15 cellular contexts compared by ENCODE assay signal in genomic region chrX:69031181-69031580, GRCh38.
DNase-seq lines count a peak whose midpoint lies in the region; ATAC-seq and TF ChIP-seq lines count a peak whose summit lies in the region.
"Had no signal": no experiment of that assay in that cellular context is flagged by ENCODE, and none has a peak within 500 bp of the region (broad histone marks: within the 10 kb centered on the region; RNA-seq: fewer than 3 reads in every experiment).

No MANE protein-coding gene starts in this region.

- H3K4me2 ChIP-seq in mesenchymal stem cell (ENCODE audit: low read length, poor library complexity, severe bottlenecking), result no peak overlapping the region

- H3K27me3 Mint-ChIP-seq in activated T-cell treated with anti-CD3 and anti-CD28 coated beads, Interleukin-2, amount 50 U/mL, for 72 hours (ENCODE audit: low read depth), result peaks cover 21% of the 10 kb centered on the region
- H3K27me3 Mint-ChIP-seq in stimulated activated memory B cell treated with anti-CD40 and anti-IgM and Interleukin-4, amounts not matched to agents 10 μg/mL and 1 μg/mL and 100 μg/mL, for 72 hours, result no peaks in the 10 kb centered on the region

- ATAC-seq in activated T-cell treated with anti-CD3 and anti-CD28 coated beads, Interleukin-2, amount 50 U/mL, for 72 hours (replicated peaks in 1 of 2), result no peak
- ATAC-seq in stimulated activated memory B cell treated with anti-CD40 and anti-IgM and Interleukin-4, amounts not matched to agents 10 μg/mL and 1 μg/mL and 100 μg/mL, for 72 hours, result no peak

- no peak overlapping the region for H3K27ac ChIP-seq in mesenchymal stem cell (ENCODE audit: low read length, poor library complexity, severe bottlenecking)
- H3K27ac ChIP-seq: C4-2B, heart right ventricle, SJSA1 had no signal

- no peaks in the 10 kb centered on the region for H3K79me1 ChIP-seq in mesenchymal stem cell (replicated peaks; ENCODE audit: low read length, poor library complexity, severe bottlenecking)

- no peak overlapping the region for H3K9ac ChIP-seq in mesenchymal stem cell (ENCODE audit: low read length)

- H3K36me3 Mint-ChIP-seq in activated T-cell treated with anti-CD3 and anti-CD28 coated beads, Interleukin-2, amount 50 U/mL, for 72 hours (ENCODE audit: insufficient read depth in 2 of 2), result no peaks in the 10 kb centered on the region
- no peaks in the 10 kb centered on the region for H3K36me3 Mint-ChIP-seq in stimulated activated memory B cell treated with anti-CD40 and anti-IgM and Interleukin-4, amounts not matched to agents 10 μg/mL and 1 μg/mL and 100 μg/mL, for 72 hours
- H3K36me3 Mint-ChIP-seq: mesothelial cell of epicardium had no signal

- H3K18ac ChIP-seq in mesenchymal stem cell (ENCODE audit: low read depth in 1 of 2, low read length in 2 of 2), result peak overlapping the region in 1 of 2 experiments; percentile 2

- no peak overlapping the region for H2BK15ac ChIP-seq in mesenchymal stem cell (ENCODE audit: low read depth, poor library complexity, severe bottlenecking)

- peak; percentile 81 for DNase-seq in ELF-1 (ENCODE audit: low read depth, low spot score)
- peak; percentile 3 for DNase-seq in SK-N-DZ (ENCODE audit: low spot score)
- no peak for DNase-seq in epithelial cell of esophagus (ENCODE audit: low read depth)
- DNase-seq in mesenchymal stem cell, result no peak
- no peak for DNase-seq in stimulated activated CD4-positive, alpha-beta T cell treated with anti-CD3 and anti-CD28 coated beads, Interleukin-15, amount 100 ng/mL, for 24 hours
- no peak for DNase-seq in activated T-cell treated with anti-CD3 and anti-CD28 coated beads, Interleukin-2, amount 50 U/mL, for 72 hours
- no peak for DNase-seq in superior temporal gyrus (ENCODE audit: extremely low spot score)
- DNase-seq: effector CD4-positive, alpha-beta T cell; heart right ventricle; NCI-H187 treated with DMSO at 0.1 percent for 48 hours; NK-92 treated with Interleukin-12 subunit alpha and Interleukin-12 subunit beta, amount 100 ng/mL, for 24 hours had no signal

- no peak overlapping the region for H3K23ac ChIP-seq in mesenchymal stem cell (ENCODE audit: low read length in 2 of 2)

- H2AFZ ChIP-seq in mesenchymal stem cell (ENCODE audit: low read depth, low read length), result no peak overlapping the region

- no peaks in the 10 kb centered on the region for H3K9me3 Mint-ChIP-seq in activated T-cell treated with anti-CD3 and anti-CD28 coated beads, Interleukin-2, amount 50 U/mL, for 72 hours
- H3K9me3 Mint-ChIP-seq in stimulated activated memory B cell treated with anti-CD40 and anti-IgM and Interleukin-4, amounts not matched to agents 10 μg/mL and 1 μg/mL and 100 μg/mL, for 72 hours, result no peaks in the 10 kb centered on the region

- H3K9me3 ChIP-seq in mesenchymal stem cell (ENCODE audit: control insufficient read depth, low read length), result peaks cover 3% of the 10 kb centered on the region
- H3K9me3 ChIP-seq: heart right ventricle, SJSA1 had no signal

- H3K36me3 ChIP-seq in mesenchymal stem cell (ENCODE audit: control insufficient read depth in 1 of 2, insufficient read depth in 2 of 2, low read depth in 1 of 2, low read length in 2 of 2), result no peaks in the 10 kb centered on the region
- H3K36me3 ChIP-seq: heart right ventricle, SJSA1 had no signal

- TF ChIP-seq CTCF in epithelial cell of esophagus (IDR thresholded peaks at IDR 0.05; ENCODE audit: insufficient read depth, low read depth, low read length, missing control alignments), result peak; percentile 5

- no peak overlapping the region for H2BK120ac ChIP-seq in mesenchymal stem cell (ENCODE audit: low read depth, low read length)

- no peak overlapping the region for H3K4me3 ChIP-seq in epithelial cell of esophagus (ENCODE audit: low read length)
- H3K4me3 ChIP-seq in mesenchymal stem cell (ENCODE audit: insufficient read depth in 1 of 2, low read depth in 1 of 2, low read length in 2 of 2), result no peak overlapping the region
- H3K4me3 ChIP-seq: heart right ventricle, SJSA1 had no signal

- H4K8ac ChIP-seq in mesenchymal stem cell (ENCODE audit: low read length), result no peak overlapping the region

- no peak overlapping the region for H2BK5ac ChIP-seq in mesenchymal stem cell (ENCODE audit: low read depth, low read length, poor library complexity, severe bottlenecking)

- H3K14ac ChIP-seq in mesenchymal stem cell (ENCODE audit: low read length in 2 of 2), result no peak overlapping the region

- H3K4ac ChIP-seq in mesenchymal stem cell (ENCODE audit: low read depth in 1 of 2, low read length in 2 of 2), result no peak overlapping the region

- H2AK5ac ChIP-seq in mesenchymal stem cell (ENCODE audit: low read length, severe bottlenecking), result peak overlapping the region; percentile 6

- WGBS in mesenchymal stem cell, result no CpG with 5 or more reads among the region's 3 CpGs

- H2BK12ac ChIP-seq in mesenchymal stem cell (ENCODE audit: low read length in 2 of 2), result peak overlapping the region in 1 of 2 experiments; percentile 3

- no peak overlapping the region for H3K4me3 Mint-ChIP-seq in activated T-cell treated with anti-CD3 and anti-CD28 coated beads, Interleukin-2, amount 50 U/mL, for 72 hours
- H3K4me3 Mint-ChIP-seq in stimulated activated memory B cell treated with anti-CD40 and anti-IgM and Interleukin-4, amounts not matched to agents 10 μg/mL and 1 μg/mL and 100 μg/mL, for 72 hours, result no peak overlapping the region
- H3K4me3 Mint-ChIP-seq: mesothelial cell of epicardium had no signal

- H3K27ac Mint-ChIP-seq in activated T-cell treated with anti-CD3 and anti-CD28 coated beads, Interleukin-2, amount 50 U/mL, for 72 hours, result no peak overlapping the region
- no peak overlapping the region for H3K27ac Mint-ChIP-seq in stimulated activated memory B cell treated with anti-CD40 and anti-IgM and Interleukin-4, amounts not matched to agents 10 μg/mL and 1 μg/mL and 100 μg/mL, for 72 hours
- H3K27ac Mint-ChIP-seq: mesothelial cell of epicardium had no signal

- H3K4me1 ChIP-seq in mesenchymal stem cell (ENCODE audit: control insufficient read depth, insufficient read depth, low read depth, low read length), result peaks cover 17% of the 10 kb centered on the region

- H3K27me3 ChIP-seq in mesenchymal stem cell (ENCODE audit: control insufficient read depth in 1 of 2, insufficient read depth in 1 of 2, low read length in 2 of 2), result peaks cover 0 to 75% of the 10 kb centered on the region in 2 experiments
- H3K27me3 ChIP-seq: SJSA1 had no signal

- H4K91ac ChIP-seq in mesenchymal stem cell (ENCODE audit: low read length), result no peak overlapping the region

- peaks cover 6% of the 10 kb centered on the region for H3K4me1 Mint-ChIP-seq in activated T-cell treated with anti-CD3 and anti-CD28 coated beads, Interleukin-2, amount 50 U/mL, for 72 hours (ENCODE audit: low read depth)
- H3K4me1 Mint-ChIP-seq in stimulated activated memory B cell treated with anti-CD40 and anti-IgM and Interleukin-4, amounts not matched to agents 10 μg/mL and 1 μg/mL and 100 μg/mL, for 72 hours, result peaks cover 16% of the 10 kb centered on the region

Comparison
In these comparisons a context has a peak if more than half of its experiments do, and no peak if none do; other contexts are left out.
1. DNase-seq: peak in ELF-1 (single experiment) and SK-N-DZ (single experiment); none in epithelial cell of esophagus (single experiment), mesenchymal stem cell (single experiment), stimulated activated CD4-positive, alpha-beta T cell treated with anti-CD3 and anti-CD28 coated beads, Interleukin-15, amount 100 ng/mL, for 24 hours (single experiment), activated T-cell treated with anti-CD3 and anti-CD28 coated beads, Interleukin-2, amount 50 U/mL, for 72 hours (0 of 2) and superior temporal gyrus (single experiment).